ENCODE assay signal across 15 cellular contexts in genomic region chr10:118704711-118705110, GRCh38. TPM values are rescaled to one million over a fixed set of nuclear protein-coding genes. Genes with fewer than 3 reads are reported as not detected.
DNase-seq lines count a peak whose midpoint lies in the region; TF ChIP-seq lines count a peak whose summit lies in the region.
"Had no signal": no experiment of that assay in that cellular context is flagged by ENCODE, and none has a peak within 500 bp of the region (broad histone marks: within the 10 kb centered on the region; RNA-seq: fewer than 3 reads in every experiment).

No MANE protein-coding gene starts in this region.

- no peaks in the 10 kb centered on the region for H3K27me3 ChIP-seq in Caco-2 (replicated peaks; ENCODE audit: control insufficient read depth, insufficient read depth, low read length)
- H3K27me3 ChIP-seq in endodermal cell (ENCODE audit: control insufficient read depth, insufficient read depth, low read length, poor library complexity, severe bottlenecking), result no peaks in the 10 kb centered on the region
- H3K27me3 ChIP-seq in vagina, result no peaks in the 10 kb centered on the region
- H3K27me3 ChIP-seq: BLaER1 treated with 17β-estradiol and CSF1 and Interleukin-3, amounts not matched to agents 10 nM and 100 nM had no signal

- intact Hi-C loops in Caco-2 (cut with micrococcal nuclease; ENCODE audit: unreplicated experiment) (no loop called here), vagina (cut with DNase I) (no loop called here)

- H3K4me3 ChIP-seq in Caco-2 (ENCODE audit: low read depth, low read length), result no peak overlapping the region
- H3K4me3 ChIP-seq in endodermal cell (ENCODE audit: low read length), result no peak overlapping the region
- no peak overlapping the region for H3K4me3 ChIP-seq in vagina
- H3K4me3 ChIP-seq: BLaER1 treated with 17β-estradiol and CSF1 and Interleukin-3, amounts not matched to agents 10 nM and 100 nM; GM23248; K562 had no signal

- H3K9me3 Mint-ChIP-seq in Caco-2 (ENCODE audit: unreplicated experiment), result no peaks in the 10 kb centered on the region
- H3K9me3 Mint-ChIP-seq in endodermal cell, result no peaks in the 10 kb centered on the region
- H3K9me3 Mint-ChIP-seq: HFFc6 had no signal

- H3K4me1 Mint-ChIP-seq in Caco-2 (ENCODE audit: low read depth, unreplicated experiment) (no peaks in the 10 kb centered on the region), endodermal cell (peaks cover 65% of the 10 kb centered on the region)
- H3K4me1 Mint-ChIP-seq: B cell had no signal

- H3K9me3 ChIP-seq in Caco-2 (no peaks in the 10 kb centered on the region), endodermal cell (ENCODE audit: control insufficient read depth, low read length) (no peaks in the 10 kb centered on the region), vagina (no peaks in the 10 kb centered on the region)
- H3K9me3 ChIP-seq: BLaER1 treated with 17β-estradiol and CSF1 and Interleukin-3, amounts not matched to agents 10 nM and 100 nM had no signal

- peak overlapping the region; percentile 62 for H3K27ac ChIP-seq in RWPE1
- no peak overlapping the region for H3K27ac ChIP-seq in endodermal cell (ENCODE audit: low read depth, low read length)
- peak overlapping the region; percentile 17 for H3K27ac ChIP-seq in vagina
- H3K27ac ChIP-seq: BLaER1 treated with 17β-estradiol and CSF1 and Interleukin-3, amounts not matched to agents 10 nM and 100 nM; GM23248 had no signal

- POLR2A ChIA-PET in Caco-2 (lab: Charles Lee), result no interaction called here
- POLR2A ChIA-PET in RWPE1 (lab: Yijun Ruan, JAX; ENCODE audit: low non-redundant PET), result no interaction called here

- peak overlapping the region; percentile 22 for H3K27ac Mint-ChIP-seq in Caco-2 (ENCODE audit: unreplicated experiment)
- H3K27ac Mint-ChIP-seq in endodermal cell, result peak overlapping the region; percentile 5
- H3K27ac Mint-ChIP-seq: B cell, HFFc6 had no signal

- no peak overlapping the region for H3K9ac ChIP-seq in endodermal cell (ENCODE audit: extremely low read depth, low read length, poor library complexity, severe bottlenecking)
- H3K9ac ChIP-seq: BLaER1 treated with 17β-estradiol and CSF1 and Interleukin-3, amounts not matched to agents 10 nM and 100 nM; GM23248 had no signal

- TF ChIP-seq CTCF in Caco-2 (IDR thresholded peaks at IDR 0.05; ENCODE audit: insufficient read depth in 1 of 2, low read depth in 1 of 2, low read length in 1 of 2, severe bottlenecking in 1 of 2, unreplicated experiment in 1 of 2) (no peak), RWPE1 (conservative IDR thresholded peaks at IDR 0.05; ENCODE audit: low read depth) (no peak), endodermal cell (conservative IDR thresholded peaks at IDR 0.05) (no peak), vagina (IDR thresholded peaks at IDR 0.05) (no peak)

- H3K36me3 Mint-ChIP-seq in Caco-2 (ENCODE audit: insufficient read depth, unreplicated experiment) (peaks cover 13% of the 10 kb centered on the region), endodermal cell (ENCODE audit: low read depth) (peaks cover 25% of the 10 kb centered on the region)

- H3K4me1 ChIP-seq in Caco-2, result no peaks in the 10 kb centered on the region
- H3K4me1 ChIP-seq in endodermal cell (ENCODE audit: control insufficient read depth, insufficient read depth, low read length), result peaks cover 4% of the 10 kb centered on the region
- no peaks in the 10 kb centered on the region for H3K4me1 ChIP-seq in vagina

- H3K36me3 ChIP-seq in Caco-2 (ENCODE audit: control insufficient read depth, insufficient read depth, low read length) (no peaks in the 10 kb centered on the region), endodermal cell (ENCODE audit: control insufficient read depth, insufficient read depth, low read length) (peaks cover 27% of the 10 kb centered on the region), vagina (peaks cover 0 to 5% of the 10 kb centered on the region in 2 donors)

- DNase-seq in Caco-2 (no peak), RWPE1 (ENCODE audit: low spot score) (no peak), endodermal cell (no peak), vagina (ENCODE audit: extremely low spot score in 2 of 2) (no peak), SKM-1 treated with dmso at 0.1 percent for 144 hours (lab: John Stamatoyannopoulos, UW; ENCODE audit: unreplicated experiment) (no peak), amniotic stem cell (lab: John Stamatoyannopoulos, UW) (no peak), NCI-H345 treated with DMSO at 0.1 percent for 48 hours (lab: John Stamatoyannopoulos, UW; ENCODE audit: unreplicated experiment) (no peak)
- DNase-seq: DMS 273 treated with DMSO at 0.1 percent for 48 hours, DMS53, GM23248, HFFc6, IMR-90 had no signal

- CTCF ChIA-PET in Caco-2 (lab: Charles Lee), result no interaction called here
- CTCF ChIA-PET in RWPE1 (lab: Yijun Ruan, JAX), result interaction anchor here (0.7 kb wide), 1 partner anchor 740 kb away, joined by 4 read pairs; no protein-coding TSS in a partner anchor

- no peaks in the 10 kb centered on the region for H3K27me3 Mint-ChIP-seq in Caco-2 (ENCODE audit: insufficient read depth, unreplicated experiment)
- H3K27me3 Mint-ChIP-seq in endodermal cell (ENCODE audit: insufficient read depth), result no peaks in the 10 kb centered on the region
- H3K27me3 Mint-ChIP-seq: B cell had no signal

- BruUV-seq in Caco-2 (replicated peaks; lab: Mats Ljungman, UMichigan), result no TSS peak

- 98 to 100% methylated on average over 1 to 5 of the region's 6 CpGs for WGBS in endodermal cell (ENCODE audit: insufficient coverage in 1 of 2, insufficient read length in 1 of 2), 2 experiments

- no peak for TF ChIP-seq POLR2A in vagina (IDR thresholded peaks at IDR 0.05)

- H3K4me3 Mint-ChIP-seq in Caco-2 (ENCODE audit: unreplicated experiment) (no peak overlapping the region), endodermal cell (no peak overlapping the region)
- H3K4me3 Mint-ChIP-seq: B cell, HFFc6 had no signal

RNA-seq across cellular contexts. Expression of gene CACUL1, which starts 50.1 kb away (rescaled TPM):
- 39.2 and 42.7 TPM in 2 replicates for total RNA-seq in Caco-2 (2022)
- total RNA-seq in endodermal cell, result 10 to 100 TPM; 37.5 to 38.9 TPM
- 23.7 TPM for polyA plus RNA-seq in endodermal cell (2013, experiment 1 of 2)
- 23.1 TPM for polyA plus RNA-seq in endodermal cell (2013, experiment 2 of 2)
- 13.8 TPM for total RNA-seq in vagina
